In the genomic region with DNA sequence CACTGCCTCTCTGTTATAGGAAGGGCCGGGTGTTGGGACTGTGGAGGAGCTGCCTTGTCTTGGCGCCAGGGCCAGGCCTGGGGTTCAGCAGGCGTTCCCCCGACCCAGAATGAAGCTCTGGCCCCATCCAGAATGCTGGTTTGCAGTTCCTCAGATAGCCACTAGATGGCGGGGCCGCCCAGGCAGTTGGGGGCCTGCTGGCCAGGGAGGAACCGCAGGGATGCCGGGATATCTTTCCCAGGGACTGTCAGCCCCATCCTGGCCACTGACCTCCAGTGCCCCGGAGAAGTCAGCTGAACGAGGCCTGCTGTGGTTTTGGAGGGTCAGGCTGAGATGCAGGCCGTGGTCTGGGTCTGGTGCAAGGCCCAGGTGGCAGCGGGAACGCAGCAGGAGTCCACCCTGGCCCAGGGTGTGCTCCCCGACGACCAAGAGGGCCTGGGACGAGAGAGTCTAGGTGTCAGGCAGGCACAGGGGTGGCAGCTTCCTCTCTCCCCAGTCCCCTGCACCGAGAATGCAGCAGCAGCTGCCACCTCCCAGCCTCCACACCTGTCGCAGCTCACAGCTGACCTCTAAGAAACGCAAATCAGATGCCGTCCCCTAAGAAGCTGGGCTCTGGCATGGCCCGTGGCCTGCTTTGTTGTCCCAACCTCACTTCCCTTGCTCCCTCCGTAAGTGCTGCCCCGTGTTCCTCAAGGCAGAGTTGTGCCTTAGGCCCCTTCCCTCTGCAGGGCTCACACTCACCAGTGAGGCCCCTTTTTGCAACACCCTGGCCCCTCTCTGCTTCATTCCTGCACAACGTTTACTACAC, we compare ENCODE assay signal across 1 cellular context.
TF ChIP-seq lines count a peak whose summit lies in the region.

No MANE protein-coding gene starts in this region.

TF ChIP-seq in HepG2, 621 proteins besides CTCF, POLR2A, EP300 and RAD21 (continued from another document):
- TF ChIP-seq, protein P1, sequence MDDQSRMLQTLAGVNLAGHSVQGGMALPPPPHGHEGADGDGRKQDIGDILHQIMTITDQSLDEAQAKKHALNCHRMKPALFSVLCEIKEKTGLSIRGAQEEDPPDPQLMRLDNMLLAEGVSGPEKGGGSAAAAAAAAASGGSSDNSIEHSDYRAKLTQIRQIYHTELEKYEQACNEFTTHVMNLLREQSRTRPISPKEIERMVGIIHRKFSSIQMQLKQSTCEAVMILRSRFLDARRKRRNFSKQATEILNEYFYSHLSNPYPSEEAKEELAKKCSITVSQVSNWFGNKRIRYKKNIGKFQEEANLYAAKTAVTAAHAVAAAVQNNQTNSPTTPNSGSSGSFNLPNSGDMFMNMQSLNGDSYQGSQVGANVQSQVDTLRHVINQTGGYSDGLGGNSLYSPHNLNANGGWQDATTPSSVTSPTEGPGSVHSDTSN (CRISPR knock-in tag; IDR thresholded peaks at IDR 0.05; ENCODE audit: borderline replicate concordance): no peak
- peak; percentile 66 for TF ChIP-seq ZNF788 (CRISPR knock-in tag; IDR thresholded peaks at IDR 0.05; ENCODE audit: borderline replicate concordance)
- TF ChIP-seq, protein P2, sequence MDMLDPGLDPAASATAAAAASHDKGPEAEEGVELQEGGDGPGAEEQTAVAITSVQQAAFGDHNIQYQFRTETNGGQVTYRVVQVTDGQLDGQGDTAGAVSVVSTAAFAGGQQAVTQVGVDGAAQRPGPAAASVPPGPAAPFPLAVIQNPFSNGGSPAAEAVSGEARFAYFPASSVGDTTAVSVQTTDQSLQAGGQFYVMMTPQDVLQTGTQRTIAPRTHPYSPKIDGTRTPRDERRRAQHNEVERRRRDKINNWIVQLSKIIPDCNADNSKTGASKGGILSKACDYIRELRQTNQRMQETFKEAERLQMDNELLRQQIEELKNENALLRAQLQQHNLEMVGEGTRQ (IDR thresholded peaks at IDR 0.05; ENCODE audit: low read depth, low read length): no peak
- TF ChIP-seq, protein P2 (CRISPR knock-in tag; IDR thresholded peaks at IDR 0.05; ENCODE audit: borderline replicate concordance): no peak
- TF ChIP-seq MYNN (CRISPR knock-in tag; IDR thresholded peaks at IDR 0.05; ENCODE audit: low read depth): peak; percentile 62; the same call in 1 of the 2 replicates
- TF ChIP-seq, protein P3, sequence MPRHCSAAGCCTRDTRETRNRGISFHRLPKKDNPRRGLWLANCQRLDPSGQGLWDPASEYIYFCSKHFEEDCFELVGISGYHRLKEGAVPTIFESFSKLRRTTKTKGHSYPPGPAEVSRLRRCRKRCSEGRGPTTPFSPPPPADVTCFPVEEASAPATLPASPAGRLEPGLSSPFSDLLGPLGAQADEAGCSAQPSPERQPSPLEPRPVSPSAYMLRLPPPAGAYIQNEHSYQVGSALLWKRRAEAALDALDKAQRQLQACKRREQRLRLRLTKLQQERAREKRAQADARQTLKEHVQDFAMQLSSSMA (CRISPR knock-in tag; IDR thresholded peaks at IDR 0.05): peak; percentile 62; the same call in 1 of the 2 replicates
- TF ChIP-seq, protein P4, sequence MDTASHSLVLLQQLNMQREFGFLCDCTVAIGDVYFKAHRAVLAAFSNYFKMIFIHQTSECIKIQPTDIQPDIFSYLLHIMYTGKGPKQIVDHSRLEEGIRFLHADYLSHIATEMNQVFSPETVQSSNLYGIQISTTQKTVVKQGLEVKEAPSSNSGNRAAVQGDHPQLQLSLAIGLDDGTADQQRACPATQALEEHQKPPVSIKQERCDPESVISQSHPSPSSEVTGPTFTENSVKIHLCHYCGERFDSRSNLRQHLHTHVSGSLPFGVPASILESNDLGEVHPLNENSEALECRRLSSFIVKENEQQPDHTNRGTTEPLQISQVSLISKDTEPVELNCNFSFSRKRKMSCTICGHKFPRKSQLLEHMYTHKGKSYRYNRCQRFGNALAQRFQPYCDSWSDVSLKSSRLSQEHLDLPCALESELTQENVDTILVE (CRISPR knock-in tag; IDR thresholded peaks at IDR 0.05): peak; percentile 94; the same call in 1 of the 2 replicates
- TF ChIP-seq, protein P5, sequence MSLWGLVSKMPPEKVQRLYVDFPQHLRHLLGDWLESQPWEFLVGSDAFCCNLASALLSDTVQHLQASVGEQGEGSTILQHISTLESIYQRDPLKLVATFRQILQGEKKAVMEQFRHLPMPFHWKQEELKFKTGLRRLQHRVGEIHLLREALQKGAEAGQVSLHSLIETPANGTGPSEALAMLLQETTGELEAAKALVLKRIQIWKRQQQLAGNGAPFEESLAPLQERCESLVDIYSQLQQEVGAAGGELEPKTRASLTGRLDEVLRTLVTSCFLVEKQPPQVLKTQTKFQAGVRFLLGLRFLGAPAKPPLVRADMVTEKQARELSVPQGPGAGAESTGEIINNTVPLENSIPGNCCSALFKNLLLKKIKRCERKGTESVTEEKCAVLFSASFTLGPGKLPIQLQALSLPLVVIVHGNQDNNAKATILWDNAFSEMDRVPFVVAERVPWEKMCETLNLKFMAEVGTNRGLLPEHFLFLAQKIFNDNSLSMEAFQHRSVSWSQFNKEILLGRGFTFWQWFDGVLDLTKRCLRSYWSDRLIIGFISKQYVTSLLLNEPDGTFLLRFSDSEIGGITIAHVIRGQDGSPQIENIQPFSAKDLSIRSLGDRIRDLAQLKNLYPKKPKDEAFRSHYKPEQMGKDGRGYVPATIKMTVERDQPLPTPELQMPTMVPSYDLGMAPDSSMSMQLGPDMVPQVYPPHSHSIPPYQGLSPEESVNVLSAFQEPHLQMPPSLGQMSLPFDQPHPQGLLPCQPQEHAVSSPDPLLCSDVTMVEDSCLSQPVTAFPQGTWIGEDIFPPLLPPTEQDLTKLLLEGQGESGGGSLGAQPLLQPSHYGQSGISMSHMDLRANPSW (CRISPR knock-in tag; IDR thresholded peaks at IDR 0.05; ENCODE audit: borderline replicate concordance): no peak; the same call in 1 of the 2 replicates
- TF ChIP-seq ZBTB21 (CRISPR knock-in tag; IDR thresholded peaks at IDR 0.05): 0 out of 2 replicates have a peak, but pooled peaks have one; percentile 7
- no peak for TF ChIP-seq SNAI1 (CRISPR knock-in tag; IDR thresholded peaks at IDR 0.05; ENCODE audit: borderline replicate concordance)
- TF ChIP-seq, protein P6, sequence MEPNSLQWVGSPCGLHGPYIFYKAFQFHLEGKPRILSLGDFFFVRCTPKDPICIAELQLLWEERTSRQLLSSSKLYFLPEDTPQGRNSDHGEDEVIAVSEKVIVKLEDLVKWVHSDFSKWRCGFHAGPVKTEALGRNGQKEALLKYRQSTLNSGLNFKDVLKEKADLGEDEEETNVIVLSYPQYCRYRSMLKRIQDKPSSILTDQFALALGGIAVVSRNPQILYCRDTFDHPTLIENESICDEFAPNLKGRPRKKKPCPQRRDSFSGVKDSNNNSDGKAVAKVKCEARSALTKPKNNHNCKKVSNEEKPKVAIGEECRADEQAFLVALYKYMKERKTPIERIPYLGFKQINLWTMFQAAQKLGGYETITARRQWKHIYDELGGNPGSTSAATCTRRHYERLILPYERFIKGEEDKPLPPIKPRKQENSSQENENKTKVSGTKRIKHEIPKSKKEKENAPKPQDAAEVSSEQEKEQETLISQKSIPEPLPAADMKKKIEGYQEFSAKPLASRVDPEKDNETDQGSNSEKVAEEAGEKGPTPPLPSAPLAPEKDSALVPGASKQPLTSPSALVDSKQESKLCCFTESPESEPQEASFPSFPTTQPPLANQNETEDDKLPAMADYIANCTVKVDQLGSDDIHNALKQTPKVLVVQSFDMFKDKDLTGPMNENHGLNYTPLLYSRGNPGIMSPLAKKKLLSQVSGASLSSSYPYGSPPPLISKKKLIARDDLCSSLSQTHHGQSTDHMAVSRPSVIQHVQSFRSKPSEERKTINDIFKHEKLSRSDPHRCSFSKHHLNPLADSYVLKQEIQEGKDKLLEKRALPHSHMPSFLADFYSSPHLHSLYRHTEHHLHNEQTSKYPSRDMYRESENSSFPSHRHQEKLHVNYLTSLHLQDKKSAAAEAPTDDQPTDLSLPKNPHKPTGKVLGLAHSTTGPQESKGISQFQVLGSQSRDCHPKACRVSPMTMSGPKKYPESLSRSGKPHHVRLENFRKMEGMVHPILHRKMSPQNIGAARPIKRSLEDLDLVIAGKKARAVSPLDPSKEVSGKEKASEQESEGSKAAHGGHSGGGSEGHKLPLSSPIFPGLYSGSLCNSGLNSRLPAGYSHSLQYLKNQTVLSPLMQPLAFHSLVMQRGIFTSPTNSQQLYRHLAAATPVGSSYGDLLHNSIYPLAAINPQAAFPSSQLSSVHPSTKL (CRISPR knock-in tag; IDR thresholded peaks at IDR 0.05): peak; percentile 71
- peak; percentile 80 to 92 for TF ChIP-seq KLF16 (CRISPR knock-in tag; IDR thresholded peaks at IDR 0.05)
- TF ChIP-seq MIER2 (CRISPR knock-in tag; IDR thresholded peaks at IDR 0.05): peak; percentile 61; the same call in 1 of the 2 replicates
- no peak for TF ChIP-seq ZFP36L2 (CRISPR knock-in tag; IDR thresholded peaks at IDR 0.05)
- no peak; the same call in 1 of the 2 replicates for TF ChIP-seq ETV6 (CRISPR knock-in tag; conservative IDR thresholded peaks at IDR 0.05)
- TF ChIP-seq RFX3 (CRISPR knock-in tag; IDR thresholded peaks at IDR 0.05): no peak
- no peak for TF ChIP-seq XBP1 (CRISPR knock-in tag; IDR thresholded peaks at IDR 0.05)
- no peak for TF ChIP-seq ZNF354B (CRISPR knock-in tag; IDR thresholded peaks at IDR 0.05)
- TF ChIP-seq SMARCC2 (IDR thresholded peaks at IDR 0.05): no peak
- peak; percentile 49; the same call in 1 of the 2 replicates for TF ChIP-seq NCOA2 (CRISPR knock-in tag; IDR thresholded peaks at IDR 0.05)
- TF ChIP-seq ZSCAN25 (CRISPR knock-in tag; IDR thresholded peaks at IDR 0.05): no peak
- TF ChIP-seq, protein P7, sequence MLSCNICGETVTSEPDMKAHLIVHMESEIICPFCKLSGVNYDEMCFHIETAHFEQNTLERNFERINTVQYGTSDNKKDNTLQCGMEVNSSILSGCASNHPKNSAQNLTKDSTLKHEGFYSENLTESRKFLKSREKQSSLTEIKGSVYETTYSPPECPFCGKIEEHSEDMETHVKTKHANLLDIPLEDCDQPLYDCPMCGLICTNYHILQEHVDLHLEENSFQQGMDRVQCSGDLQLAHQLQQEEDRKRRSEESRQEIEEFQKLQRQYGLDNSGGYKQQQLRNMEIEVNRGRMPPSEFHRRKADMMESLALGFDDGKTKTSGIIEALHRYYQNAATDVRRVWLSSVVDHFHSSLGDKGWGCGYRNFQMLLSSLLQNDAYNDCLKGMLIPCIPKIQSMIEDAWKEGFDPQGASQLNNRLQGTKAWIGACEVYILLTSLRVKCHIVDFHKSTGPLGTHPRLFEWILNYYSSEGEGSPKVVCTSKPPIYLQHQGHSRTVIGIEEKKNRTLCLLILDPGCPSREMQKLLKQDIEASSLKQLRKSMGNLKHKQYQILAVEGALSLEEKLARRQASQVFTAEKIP (CRISPR knock-in tag; IDR thresholded peaks at IDR 0.05; ENCODE audit: borderline replicate concordance): no peak
- TF ChIP-seq EEA1 (CRISPR knock-in tag; IDR thresholded peaks at IDR 0.05; ENCODE audit: borderline replicate concordance): no peak
- TF ChIP-seq SNAPC2 (CRISPR knock-in tag; IDR thresholded peaks at IDR 0.05): no peak
- TF ChIP-seq ZNF30 (CRISPR knock-in tag; IDR thresholded peaks at IDR 0.05): no peak; the same call in 1 of the 2 replicates
- TF ChIP-seq HOXA9 (CRISPR knock-in tag; IDR thresholded peaks at IDR 0.05; ENCODE audit: borderline replicate concordance): no peak
- 0 out of 2 replicates have a peak, but pooled peaks have one; percentile 21 for TF ChIP-seq SSRP1 (CRISPR knock-in tag; IDR thresholded peaks at IDR 0.05)
- TF ChIP-seq ATRX (CRISPR knock-in tag; IDR thresholded peaks at IDR 0.05; ENCODE audit: borderline replicate concordance): no peak
- TF ChIP-seq ZNF720 (CRISPR knock-in tag; IDR thresholded peaks at IDR 0.05): no peak
- no peak; the same call in 1 of the 2 replicates for TF ChIP-seq ZNF644 (CRISPR knock-in tag; IDR thresholded peaks at IDR 0.05; ENCODE audit: low read depth)
